ENCODE assay signal across 14 cellular contexts in the genomic region with DNA sequence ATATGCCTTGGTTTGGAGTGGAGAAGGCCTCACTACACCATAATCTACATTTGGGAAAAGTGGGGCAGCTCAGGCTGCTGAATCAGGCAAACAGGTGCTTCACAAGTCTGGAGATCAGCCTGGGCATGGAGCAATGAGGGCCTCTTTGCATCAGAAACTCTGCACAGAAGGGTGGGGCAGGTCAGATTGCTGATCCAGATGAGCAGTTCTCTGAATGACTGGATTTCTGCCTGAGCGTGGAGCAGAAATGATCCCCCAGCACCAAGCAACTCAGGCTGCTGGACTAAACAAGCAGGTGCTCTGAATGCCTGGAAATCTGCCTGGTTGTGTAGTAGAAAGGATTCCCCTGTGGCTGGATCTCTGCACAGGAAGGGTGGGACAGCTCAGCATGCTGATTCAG.
A peak's percentile ranks its signal among the peaks of the same experiment; 100 is the strongest.
DNase-seq lines count a peak whose midpoint lies in the region; ATAC-seq and TF ChIP-seq lines count a peak whose summit lies in the region.
"Had no signal": no experiment of that assay in that cellular context is flagged by ENCODE, and none has a peak within 500 bp of the region (broad histone marks: within the 10 kb centered on the region; RNA-seq: fewer than 3 reads in every experiment).

No MANE protein-coding gene starts in this region.

- H3K36me3 Mint-ChIP-seq in endothelial cell (ENCODE audit: low read depth, unreplicated experiment): no peaks in the 10 kb centered on the region

- ATAC-seq in GM18505 (IDR thresholded peaks at IDR 0.05; ENCODE audit: unreplicated experiment) (peak; percentile 88), GM21367 (IDR thresholded peaks at IDR 0.05; ENCODE audit: unreplicated experiment) (peak; percentile 50), HG02973 (IDR thresholded peaks at IDR 0.05; ENCODE audit: unreplicated experiment) (peak; percentile 73)
- ATAC-seq: K562 had no signal

- TF ChIP-seq CTCF in endothelial cell (IDR thresholded peaks at IDR 0.05; ENCODE audit: unreplicated experiment) (no peak), GM10266 (IDR thresholded peaks at IDR 0.05; ENCODE audit: control insufficient read depth, insufficient read depth, low read depth, missing control alignments) (no peak)

- peak; percentile 52 for DNase-seq in NCI-H2171 (lab: John Stamatoyannopoulos, UW)
- DNase-seq in endothelial cell (ENCODE audit: low spot score): no peak
- DNase-seq in D341Med (ENCODE audit: low spot score): no peak
- no peak for DNase-seq in GM10266 (ENCODE audit: extremely low spot score)
- no peak for DNase-seq in NCI-H2029 (lab: John Stamatoyannopoulos, UW)
- DNase-seq: GDM1; HCEC 1CT; RPMI8226; stimulated activated CD4-positive, alpha-beta T cell treated with anti-CD3 and anti-CD28 coated beads, Interleukin-1b, Interleukin-23, amount 100 ng/mL, for 48 hours had no signal

- no peak overlapping the region for H3K4me3 Mint-ChIP-seq in endothelial cell (ENCODE audit: unreplicated experiment)
- H3K4me3 Mint-ChIP-seq: B cell had no signal

- no peak for TF ChIP-seq POLR2A in GM18505 (IDR thresholded peaks at IDR 0.05; ENCODE audit: borderline replicate concordance, extremely low read depth, insufficient read depth, insufficient read length)

- H3K27ac Mint-ChIP-seq in endothelial cell (ENCODE audit: unreplicated experiment): no peak overlapping the region
- H3K27ac Mint-ChIP-seq: B cell had no signal

- H3K4me1 Mint-ChIP-seq in endothelial cell (ENCODE audit: unreplicated experiment): no peaks in the 10 kb centered on the region

- no peaks in the 10 kb centered on the region for H3K9me3 Mint-ChIP-seq in endothelial cell (ENCODE audit: unreplicated experiment)

- no peaks in the 10 kb centered on the region for H3K27me3 Mint-ChIP-seq in endothelial cell (ENCODE audit: unreplicated experiment)
- H3K27me3 Mint-ChIP-seq: B cell had no signal
